ENCODE assay signal across 29 cellular contexts in the genomic region with DNA sequence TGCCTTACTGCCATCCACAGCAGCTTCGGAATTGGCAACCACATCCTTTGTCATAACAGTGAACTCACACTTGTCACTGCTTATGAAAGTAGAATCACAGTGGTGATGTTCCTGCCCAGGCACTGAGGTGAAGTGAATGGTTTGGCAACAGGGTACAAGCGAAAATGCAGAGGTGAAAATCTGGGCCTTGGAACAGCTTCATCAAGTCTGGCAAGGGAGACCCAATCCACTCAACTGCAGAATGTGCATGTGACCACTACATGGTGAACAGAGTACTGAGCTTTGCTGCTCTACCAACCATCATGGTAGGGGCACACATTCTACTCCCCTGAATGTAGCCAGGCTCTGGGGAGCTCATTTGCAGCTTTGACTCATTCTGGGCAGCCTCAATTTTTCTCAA. TPM values are rescaled to one million over a fixed set of nuclear protein-coding genes. Genes with fewer than 3 reads are reported as not detected.
"Had no signal": no experiment of that assay in that cellular context is flagged by ENCODE, and none has a peak within 500 bp of the region (broad histone marks: within the 10 kb centered on the region; RNA-seq: fewer than 3 reads in every experiment).

No MANE protein-coding gene starts in this region.

- ATAC-seq: activated CD8-positive, alpha-beta T cell treated with anti-CD3 and anti-CD28 coated beads for 36 hours; PC-3 had no signal

- H3K27ac ChIP-seq: ascending aorta, cardiac muscle cell, Peyer's patch, VCaP had no signal

- H3K36me3 ChIP-seq: ascending aorta, cardiac muscle cell, Peyer's patch had no signal

- H3K27me3 ChIP-seq: ascending aorta, cardiac muscle cell, Peyer's patch had no signal

- H3K4me1 ChIP-seq: ascending aorta, Peyer's patch had no signal

- H3K4me3 ChIP-seq: ascending aorta, cardiac muscle cell, Peyer's patch had no signal

- H3K9me3 ChIP-seq: ascending aorta, Peyer's patch had no signal

- DNase-seq: activated B cell treated with CpG ODN at 0.5 μM for 24 hours; activated CD4-positive, alpha-beta T cell treated with anti-CD3 and anti-CD28 coated beads for 4 hours; activated CD4-positive, alpha-beta T cell treated with anti-CD3 and anti-CD28 coated beads, Interleukin-2, amount 50 U/mL, for 1 hour; activated CD4-positive, CD25-positive, alpha-beta regulatory T cell treated with anti-CD3 and anti-CD28 coated beads, Interleukin-2, amount 50 U/mL, for 72 hours; activated CD8-positive, alpha-beta T cell treated with anti-CD3 and anti-CD28 coated beads for 36 hours; activated gamma-delta T cell; activated naive CD4-positive, alpha-beta T cell treated with Interleukin-2 at 50 U/mL for 16 hours; activated naive CD8-positive, alpha-beta T cell treated with anti-CD3 and anti-CD28 coated beads, Interleukin-2, amount 10 ng/mL, durations not matched to agents 7 days and 5 days; activated T-cell treated with anti-CD3 and anti-CD28 coated beads, Interleukin-2, amount 50 U/mL, for 1 hour; amygdala; NCI-H1105; NCI-H1417 treated with DMSO at 0.1 percent for 48 hours; NCI-H187 treated with DMSO at 0.1 percent for 48 hours; NCI-H2081; NCI-H2171 treated with DMSO at 0.1 percent for 48 hours; NCI-H2227 treated with DMSO at 0.1 percent for 48 hours; NCI-H446; NCI-H510A treated with DMSO at 0.1 percent for 48 hours; NCI-H526 treated with DMSO at 0.1 percent for 48 hours; NCI-H774; NK-92 treated with Interleukin-12 subunit alpha and Interleukin-12 subunit beta, amount 100 ng/mL, for 24 hours; PC-3; Peyer's patch; RPMI8226; SW 1271; T-helper 9 cell had no signal

RNA-seq across cellular contexts. Expression of a gene that starts 15.0 kb away (rescaled TPM):
- total RNA-seq: ascending aorta had no signal
